7 cellular contexts compared by ENCODE assay signal in genomic region chr17:38558751-38559024, GRCh38. TPM values are rescaled to one million over a fixed set of nuclear protein-coding genes. Genes with fewer than 3 reads are reported as not detected.
DNase-seq lines count a peak whose midpoint lies in the region; ATAC-seq and TF ChIP-seq lines count a peak whose summit lies in the region.

No MANE protein-coding gene starts in this region.

- H3K9me3 ChIP-seq in HAP-1 (no peaks in the 10 kb centered on the region), Peyer's patch (peaks cover 0 to 6% (median 0%) of the 10 kb centered on the region in 4 donors)

- ATAC-seq in sciatic nerve, result peak; percentile 14
- ATAC-seq in foreskin keratinocyte, result no peak

- H3K36me3 ChIP-seq in HAP-1 (replicated peaks), result no peaks in the 10 kb centered on the region
- no peaks in the 10 kb centered on the region for H3K36me3 ChIP-seq in Peyer's patch

- intact Hi-C loops in sciatic nerve (cut with DNase I), result loop anchor here (2.0 kb wide), 1 partner anchor 108 kb away; no protein-coding TSS in a partner anchor

- H3K4me1 ChIP-seq in HAP-1 (peaks cover 19% of the 10 kb centered on the region), Peyer's patch (peaks cover 0 to 31% (median 7%) of the 10 kb centered on the region in 4 donors), foreskin keratinocyte (no peaks in the 10 kb centered on the region)

- peaks cover 19% of the 10 kb centered on the region for H3K27me3 ChIP-seq in HAP-1 (ENCODE audit: low read depth)
- peaks cover 0 to 29% of the 10 kb centered on the region in 2 donors for H3K27me3 ChIP-seq in Peyer's patch
- H3K27me3 ChIP-seq in foreskin keratinocyte, result peaks cover 42% of the 10 kb centered on the region

- H3K27ac ChIP-seq in Peyer's patch (peak overlapping the region in 2 of 4 donors; percentile 15 to 71), foreskin keratinocyte (no peak overlapping the region)

- peak overlapping the region; percentile 27 for H3K4me3 ChIP-seq in HAP-1
- peak overlapping the region; percentile 43 to 63 (median 52) for H3K4me3 ChIP-seq in Peyer's patch
- peak overlapping the region; percentile 56 for H3K4me3 ChIP-seq in fibroblast of villous mesenchyme (ENCODE audit: low read depth, low read length)

- TF ChIP-seq POLR2A in Peyer's patch (IDR thresholded peaks at IDR 0.05), result no peak

- in situ Hi-C loops in HAP-1 (cut with MboI; ENCODE audit: low sequenced_read_pairs) (loop anchor here (10.0 kb wide), 1 partner anchor 56 kb away; no protein-coding TSS in a partner anchor), GM13976 (cut with MboI; ENCODE audit: low sequenced_read_pairs, unreplicated experiment) (no loop called here)

- TF ChIP-seq CTCF in Peyer's patch (IDR thresholded peaks at IDR 0.05) (no peak), fibroblast of villous mesenchyme (IDR thresholded peaks at IDR 0.05; ENCODE audit: insufficient read depth, low read depth, low read length) (no peak), GM13976 (IDR thresholded peaks at IDR 0.05; ENCODE audit: borderline replicate concordance, control extremely low read depth, extremely low read depth, insufficient read depth, missing control alignments) (no peak), foreskin keratinocyte (conservative IDR thresholded peaks at IDR 0.05) (no peak)

- DNase-seq in HAP-1 (ENCODE audit: low spot score in 2 of 2) (no peak), Peyer's patch (no peak), fibroblast of villous mesenchyme (ENCODE audit: low read depth) (no peak), sciatic nerve (ENCODE audit: low spot score) (no peak), GM13976 (ENCODE audit: low spot score) (no peak), foreskin keratinocyte (no peak), NCI-H2196 (lab: John Stamatoyannopoulos, UW; ENCODE audit: unreplicated experiment) (no peak)

RNA-seq across cellular contexts. Expression of gene SRCIN1, which starts 47.1 kb away (rescaled TPM):
- total RNA-seq in Peyer's patch, result 10 to 100 TPM in 1 of 4 donors, 1 to 10 TPM in 3; 3.2 to 10.6 (median 8.4) TPM
- not detected in 2 replicates for total RNA-seq in fibroblast of villous mesenchyme
- 4.5 TPM for total RNA-seq in sciatic nerve
- total RNA-seq in foreskin keratinocyte, result 0.25 and 0.31 TPM in 2 replicates
- polyA plus RNA-seq in foreskin keratinocyte, result 0.36 and 0.46 TPM in 2 replicates
